In genomic region chr4:145814246-145814645, GRCh38 we compare ENCODE assay signal across 16 cellular contexts.
"Had no signal": no experiment of that assay in that cellular context is flagged by ENCODE, and none has a peak within 500 bp of the region (broad histone marks: within the 10 kb centered on the region; RNA-seq: fewer than 3 reads in every experiment).

No MANE protein-coding gene starts in this region.

- H3K4me1 ChIP-seq: body of pancreas, right lobe of liver, transverse colon had no signal

- H3K4me1 Mint-ChIP-seq: WTC11 had no signal

- ATAC-seq: body of pancreas, gastrocnemius medialis, psoas muscle, right lobe of liver, WTC11 had no signal

- H3K36me3 ChIP-seq: gastrocnemius medialis, right lobe of liver, transverse colon had no signal

- H3K9me3 ChIP-seq: body of pancreas, gastrocnemius medialis, right lobe of liver had no signal

- H3K4me3 ChIP-seq: body of pancreas, coronary artery, gastrocnemius medialis, left ventricle myocardium inferior, psoas muscle, right lobe of liver, transverse colon had no signal

- H3K27ac Mint-ChIP-seq: T-helper 1 cell treated with Interleukin-12 subunit alpha and Interleukin-12 subunit beta and Interleukin-4 antibody, amounts not matched to agents 30 μg/mL and 1 μg/mL, for 36 hours; WTC11 had no signal

- H3K27ac ChIP-seq: body of pancreas, coronary artery, gastrocnemius medialis, left ventricle myocardium inferior, psoas muscle, right lobe of liver, transverse colon had no signal

- DNase-seq: activated CD4-positive, alpha-beta T cell treated with anti-CD3 and anti-CD28 coated beads, Interleukin-2, amount 50 U/mL, for 1 hour; activated naive CD4-positive, alpha-beta T cell treated with Interleukin-2 at 50 U/mL for 16 hours; amniotic stem cell; body of pancreas; central memory CD4-positive, alpha-beta T cell; effector CD8-positive, alpha-beta T cell; gastrocnemius medialis; left ventricle myocardium inferior; mesendoderm; psoas muscle; right lobe of liver; transverse colon had no signal

- H3K27me3 ChIP-seq: body of pancreas, gastrocnemius medialis, right lobe of liver, transverse colon had no signal

- H3K4me3 Mint-ChIP-seq: stimulated activated effector memory CD8-positive, alpha-beta T cell treated with anti-CD3 and anti-CD28 coated beads, Interleukin-12 subunit alpha, Interleukin-12 subunit beta, amount 100 ng/mL, for 72 hours; T-helper 1 cell treated with Interleukin-12 subunit alpha and Interleukin-12 subunit beta and Interleukin-4 antibody, amounts not matched to agents 30 μg/mL and 1 μg/mL, for 36 hours; WTC11 had no signal

- H3K9me3 Mint-ChIP-seq: stimulated activated effector memory CD8-positive, alpha-beta T cell treated with anti-CD3 and anti-CD28 coated beads, Interleukin-12 subunit alpha, Interleukin-12 subunit beta, amount 100 ng/mL, for 72 hours had no signal
